In genomic region chr15:88674661-88675060, GRCh38 we compare ENCODE assay signal across 30 cellular contexts. TPM values are rescaled to one million over a fixed set of nuclear protein-coding genes. Genes with fewer than 3 reads are reported as not detected.
"Had no signal": no experiment of that assay in that cellular context is flagged by ENCODE, and none has a peak within 500 bp of the region (broad histone marks: within the 10 kb centered on the region; RNA-seq: fewer than 3 reads in every experiment).

No MANE protein-coding gene starts in this region.

- H3K79me2 ChIP-seq: parathyroid adenoma had no signal

- H3K4me3 ChIP-seq: left lung, lower lobe of right lung, psoas muscle, right atrium auricular region, right lobe of liver, smooth muscle cell, tibial nerve, uterus had no signal

- H2AFZ ChIP-seq: parathyroid adenoma had no signal

- H3K9me3 Mint-ChIP-seq: stimulated activated memory B cell treated with anti-CD40 and anti-IgM and Interleukin-4, amounts not matched to agents 10 μg/mL and 1 μg/mL and 100 μg/mL, for 72 hours; stimulated activated naive CD8-positive, alpha-beta T cell treated with anti-CD3 and anti-CD28 coated beads, Interleukin-15, amount 100 ng/mL, for 72 hours; type B pancreatic cell had no signal

- H3K4me1 ChIP-seq: left lung, lower lobe of right lung, parathyroid adenoma, psoas muscle, right atrium auricular region, right lobe of liver, tibial nerve, uterus had no signal

- H3K4me2 ChIP-seq: smooth muscle cell had no signal

- ATAC-seq: left colon; left lung; lower lobe of right lung; naive thymus-derived CD8-positive, alpha-beta T cell; psoas muscle; right lobe of liver; stimulated activated memory B cell treated with anti-CD40 and anti-IgM and Interleukin-4, amounts not matched to agents 10 μg/mL and 1 μg/mL and 100 μg/mL, for 72 hours; stimulated activated naive CD8-positive, alpha-beta T cell treated with anti-CD3 and anti-CD28 coated beads, Interleukin-15, amount 100 ng/mL, for 72 hours had no signal

- H3K27ac Mint-ChIP-seq: immature natural killer cell; naive thymus-derived CD8-positive, alpha-beta T cell; nephron; stimulated activated memory B cell treated with anti-CD40 and anti-IgM and Interleukin-4, amounts not matched to agents 10 μg/mL and 1 μg/mL and 100 μg/mL, for 72 hours; stimulated activated naive CD8-positive, alpha-beta T cell treated with anti-CD3 and anti-CD28 coated beads, Interleukin-15, amount 100 ng/mL, for 72 hours; type B pancreatic cell had no signal

- DNase-seq: hypothalamus; immature natural killer cell; kidney; left colon; left lung; lower lobe of right lung; mammary epithelial cell; mesenchymal stem cell; naive thymus-derived CD8-positive, alpha-beta T cell; occipital lobe; psoas muscle; right lobe of liver; stimulated activated CD4-positive, alpha-beta T cell treated with anti-CD3 and anti-CD28 coated beads, Interleukin-1b, Interleukin-23, amount 100 ng/mL, for 48 hours; stimulated activated CD4-positive, alpha-beta T cell treated with anti-CD3 and anti-CD28 coated beads, Interleukin-2, amount 100 ng/mL, for 48 hours; stimulated activated CD4-positive, alpha-beta T cell treated with anti-CD3 and anti-CD28 coated beads, Interleukin-4, amount 100 ng/mL, for 4 hours; stimulated activated CD8-positive, alpha-beta memory T cell treated with anti-CD3 and anti-CD28 coated beads, Interleukin-4, amount 100 ng/mL, for 48 hours; stimulated activated naive CD4-positive, alpha-beta T cell treated with Interleukin-2 at 50 U/mL for 16 hours; stimulated activated naive CD8-positive, alpha-beta T cell treated with anti-CD3 and anti-CD28 coated beads, Interleukin-15, amount 100 ng/mL, for 72 hours; substantia nigra; uterus had no signal

- H3K36me3 ChIP-seq: left lung, lower lobe of right lung, neutrophil, right atrium auricular region, right lobe of liver, tibial nerve, uterus had no signal

- H3K4me1 Mint-ChIP-seq: immature natural killer cell; nephron; neural crest cell; stimulated activated memory B cell treated with anti-CD40 and anti-IgM and Interleukin-4, amounts not matched to agents 10 μg/mL and 1 μg/mL and 100 μg/mL, for 72 hours; stimulated activated naive CD8-positive, alpha-beta T cell treated with anti-CD3 and anti-CD28 coated beads, Interleukin-15, amount 100 ng/mL, for 72 hours had no signal

- H3K27me3 ChIP-seq: right atrium auricular region, right lobe of liver, tibial nerve, uterus had no signal

- H3K4me3 Mint-ChIP-seq: immature natural killer cell; naive thymus-derived CD8-positive, alpha-beta T cell; nephron; neural crest cell; stimulated activated memory B cell treated with anti-CD40 and anti-IgM and Interleukin-4, amounts not matched to agents 10 μg/mL and 1 μg/mL and 100 μg/mL, for 72 hours; stimulated activated naive CD8-positive, alpha-beta T cell treated with anti-CD3 and anti-CD28 coated beads, Interleukin-15, amount 100 ng/mL, for 72 hours; type B pancreatic cell had no signal

- H3K9me3 ChIP-seq: left lung, lower lobe of right lung, neutrophil, right lobe of liver, uterus had no signal

- H3K36me3 Mint-ChIP-seq: stimulated activated memory B cell treated with anti-CD40 and anti-IgM and Interleukin-4, amounts not matched to agents 10 μg/mL and 1 μg/mL and 100 μg/mL, for 72 hours; type B pancreatic cell had no signal

- H3K27ac ChIP-seq: left lung, lower lobe of right lung, neutrophil, parathyroid adenoma, psoas muscle, right atrium auricular region, right lobe of liver, tibial nerve, uterus had no signal

RNA-seq across cellular contexts. Expression of gene ISG20, which starts 35.8 kb away (rescaled TPM):
- total RNA-seq: occipital lobe, temporal lobe had no signal
